In the genomic region with DNA sequence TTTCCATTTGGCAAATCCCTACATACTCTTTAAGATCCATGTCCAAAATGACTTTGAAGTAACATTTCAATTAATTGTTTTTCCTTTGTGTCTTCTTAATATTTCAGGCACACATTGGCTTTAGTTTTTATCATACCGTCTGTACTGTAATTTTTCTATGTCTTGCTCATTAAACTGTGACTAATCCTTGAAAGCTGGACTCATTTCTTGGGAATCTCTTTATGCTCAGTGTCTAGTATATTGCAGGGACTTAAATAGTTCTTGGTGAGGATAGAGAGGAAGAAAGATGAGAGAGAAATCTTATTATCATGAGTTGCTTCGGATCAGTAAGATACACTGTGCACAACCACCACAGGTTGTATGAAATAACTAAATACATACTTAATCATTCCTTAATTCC, we compare ENCODE assay signal across 23 cellular contexts.
"Had no signal": no experiment of that assay in that cellular context is flagged by ENCODE, and none has a peak within 500 bp of the region (broad histone marks: within the 10 kb centered on the region; RNA-seq: fewer than 3 reads in every experiment).

No MANE protein-coding gene starts in this region.

- FAIRE-seq: islet of Langerhans had no signal

- H3K4me1 ChIP-seq: foreskin keratinocyte, lower lobe of right lung, right lobe of liver, spleen had no signal

- H3K27me3 ChIP-seq: esophagus squamous epithelium, foreskin keratinocyte, ovary, right lobe of liver, spleen, testis had no signal

- ATAC-seq: activated CD8-positive, alpha-beta T cell treated with anti-CD3 and anti-CD28 coated beads for 36 hours; activated T-helper 17 cell treated with anti-CD3 and anti-CD28 coated beads, Interleukin-2, amount 50 U/mL, for 72 hours; effector memory CD8-positive, alpha-beta T cell; foreskin keratinocyte; lower lobe of right lung; natural killer cell; right lobe of liver; stimulated activated memory B cell treated with anti-CD40 and anti-IgM and Interleukin-4, amounts not matched to agents 10 μg/mL and 1 μg/mL and 100 μg/mL, for 72 hours had no signal

- H3K36me3 ChIP-seq: esophagus squamous epithelium, lower lobe of right lung, ovary, right lobe of liver, spleen had no signal

- DNase-seq: activated CD4-positive, alpha-beta T cell treated with anti-CD3 and anti-CD28 coated beads, Interleukin-2, amount 10 ng/mL, durations not matched to agents 24 days and 14 days; activated CD8-positive, alpha-beta T cell treated with anti-CD3 and anti-CD28 coated beads for 36 hours; activated naive CD4-positive, alpha-beta T cell; activated naive CD8-positive, alpha-beta T cell treated with anti-CD3 and anti-CD28 coated beads for 36 hours; activated T-cell treated with anti-CD3 and anti-CD28 coated beads, Interleukin-2, amount 50 U/mL, for 1 hour; anterior cingulate cortex; cerebellar nuclear complex; effector memory CD8-positive, alpha-beta T cell; esophagus squamous epithelium; glutamatergic neuron; hippocampal formation; lower lobe of right lung; natural killer cell; ovary; right lobe of liver; spleen; stimulated activated CD4-positive, alpha-beta T cell treated with anti-CD3 and anti-CD28 coated beads, Interleukin-4, amount 100 ng/mL, for 4 hours; T1000; testis had no signal

- H3K9me3 ChIP-seq: esophagus squamous epithelium, lower lobe of right lung, ovary, right lobe of liver, testis had no signal

- H3K4me3 ChIP-seq: esophagus squamous epithelium, lower lobe of right lung, ovary, right lobe of liver, spleen, testis had no signal

- H3K27ac ChIP-seq: esophagus squamous epithelium, foreskin keratinocyte, lower lobe of right lung, ovary, right lobe of liver, spleen, testis had no signal
